In genomic region chr21:17501107-17502006, GRCh38 we compare ENCODE assay signal across 1 cellular context.
A peak's percentile ranks its signal among the peaks of the same experiment; 100 is the strongest.
TF ChIP-seq lines count a peak whose summit lies in the region.

No MANE protein-coding gene starts in this region.

TF ChIP-seq in HepG2, 621 proteins besides CTCF, POLR2A, EP300 and RAD21 (continued from another document and continues in another):
- TF ChIP-seq GABPA (IDR thresholded peaks at IDR 0.05; ENCODE audit: low read depth, low read length) (no peak), GABPA (CRISPR knock-in tag; IDR thresholded peaks at IDR 0.05; ENCODE audit: low read depth) (peak; percentile 65), ELF3 (CRISPR knock-in tag; IDR thresholded peaks at IDR 0.05) (peak; percentile 85), HDAC6 (IDR thresholded peaks at IDR 0.05; ENCODE audit: low read depth, low read length) (no peak), RXRB (CRISPR knock-in tag; IDR thresholded peaks at IDR 0.05; ENCODE audit: borderline replicate concordance) (peak; percentile 83), TMF1 (CRISPR knock-in tag; IDR thresholded peaks at IDR 0.05; ENCODE audit: low read depth) (no peak), ZBED4 (CRISPR knock-in tag; IDR thresholded peaks at IDR 0.05; ENCODE audit: borderline replicate concordance) (peak; percentile 53; the same call in 1 of the 2 replicates), ZBTB34 (CRISPR knock-in tag; IDR thresholded peaks at IDR 0.05) (no peak), HOXA5 (CRISPR knock-in tag; IDR thresholded peaks at IDR 0.05) (peak; percentile 94), ZBTB14 (CRISPR knock-in tag; IDR thresholded peaks at IDR 0.05) (no peak), ZNF407 (CRISPR knock-in tag; IDR thresholded peaks at IDR 0.05; ENCODE audit: not compliant biosample characterization) (no peak), TBP (CRISPR knock-in tag; IDR thresholded peaks at IDR 0.05) (no peak), HNF4A (CRISPR knock-in tag; IDR thresholded peaks at IDR 0.05) (peak; percentile 84), SAFB2 (CRISPR knock-in tag; IDR thresholded peaks at IDR 0.05; ENCODE audit: borderline replicate concordance, low read depth) (no peak), HNF1B (CRISPR knock-in tag; IDR thresholded peaks at IDR 0.05) (peak; percentile 72), ZNF362 (CRISPR knock-in tag; IDR thresholded peaks at IDR 0.05; ENCODE audit: borderline replicate concordance) (peak; percentile 79; the same call in 1 of the 2 replicates), ZNF713 (CRISPR knock-in tag; IDR thresholded peaks at IDR 0.05) (no peak), MXD4 (CRISPR knock-in tag; IDR thresholded peaks at IDR 0.05) (no peak), ZNF350 (CRISPR knock-in tag; IDR thresholded peaks at IDR 0.05; ENCODE audit: borderline replicate concordance, low read depth) (no peak), ZNF251 (CRISPR knock-in tag; IDR thresholded peaks at IDR 0.05) (no peak), NFYB (CRISPR knock-in tag; IDR thresholded peaks at IDR 0.05) (no peak), FIP1L1 (IDR thresholded peaks at IDR 0.05; ENCODE audit: borderline replicate concordance, insufficient read depth, low read depth, low read length) (no peak), PCBP1 (IDR thresholded peaks at IDR 0.05; ENCODE audit: borderline replicate concordance, low read depth, low read length) (no peak), GATA4 (IDR thresholded peaks at IDR 0.05; ENCODE audit: borderline replicate concordance, low read depth) (peak; percentile 95), TEAD2 (CRISPR knock-in tag; IDR thresholded peaks at IDR 0.05) (no peak), HIC2 (CRISPR knock-in tag; IDR thresholded peaks at IDR 0.05; ENCODE audit: low read depth) (peak; percentile 69), NR2F1 (CRISPR knock-in tag; IDR thresholded peaks at IDR 0.05) (peak in 1 of 2 experiments; percentile 77; a peak in 2 of 4 replicates), ZKSCAN5 (CRISPR knock-in tag; IDR thresholded peaks at IDR 0.05) (no peak), MTERF4 (CRISPR knock-in tag; IDR thresholded peaks at IDR 0.05) (no peak), ATF4 (CRISPR knock-in tag; IDR thresholded peaks at IDR 0.05) (peak in 1 of 2 experiments; percentile 67; a peak in 1 of 4 replicates), E2F2 (CRISPR knock-in tag; IDR thresholded peaks at IDR 0.05; ENCODE audit: borderline replicate concordance) (no peak), NR1H2 (CRISPR knock-in tag; IDR thresholded peaks at IDR 0.05; ENCODE audit: borderline replicate concordance, low read depth) (no peak)
